Comparison of ENCODE assay signal across 11 cellular contexts in genomic region chr3:25604107-25604805, GRCh38.
A peak's percentile ranks its signal among the peaks of the same experiment; 100 is the strongest.
DNase-seq lines count a peak whose midpoint lies in the region; ATAC-seq and TF ChIP-seq lines count a peak whose summit lies in the region.
"Had no signal": no experiment of that assay in that cellular context is flagged by ENCODE, and none has a peak within 500 bp of the region (broad histone marks: within the 10 kb centered on the region; RNA-seq: fewer than 3 reads in every experiment).

No MANE protein-coding gene starts in this region.

- H3K4me1 Mint-ChIP-seq in dendritic cell treated with granulocyte-macrophage colony-stimulating factor and Interleukin-4, amounts not matched to agents 40 ng/mL and 50 ng/mL, for 4 days (ENCODE audit: low read depth), result peaks cover 20% of the 10 kb centered on the region
- H3K4me1 Mint-ChIP-seq in nephron, result peaks cover 10% of the 10 kb centered on the region

- 57 to 63% methylated on average over 5 of the region's 5 CpGs for WGBS in tibial nerve, 2 donors

- no peak for TF ChIP-seq EP300 in tibial nerve (IDR thresholded peaks at IDR 0.05)

- peaks cover 0 to 19% (median 0%) of the 10 kb centered on the region in 4 donors for H3K4me1 ChIP-seq in tibial nerve

- H3K4me3 ChIP-seq in tibial nerve, result no peak overlapping the region

- H3K36me3 ChIP-seq in tibial nerve, result peaks cover 0 to 66% (median 8%) of the 10 kb centered on the region in 3 donors

- peaks cover 74% of the 10 kb centered on the region for H3K36me3 Mint-ChIP-seq in dendritic cell treated with granulocyte-macrophage colony-stimulating factor and Interleukin-4, amounts not matched to agents 40 ng/mL and 50 ng/mL, for 4 days (ENCODE audit: low read depth)
- H3K36me3 Mint-ChIP-seq in nephron (ENCODE audit: low read depth), result peaks cover 86% of the 10 kb centered on the region

- no peaks in the 10 kb centered on the region for H3K27me3 Mint-ChIP-seq in dendritic cell treated with granulocyte-macrophage colony-stimulating factor and Interleukin-4, amounts not matched to agents 40 ng/mL and 50 ng/mL, for 4 days
- H3K27me3 Mint-ChIP-seq in nephron (ENCODE audit: low read depth), result no peaks in the 10 kb centered on the region

- H3K27ac Mint-ChIP-seq in dendritic cell treated with granulocyte-macrophage colony-stimulating factor and Interleukin-4, amounts not matched to agents 40 ng/mL and 50 ng/mL, for 4 days, result peak overlapping the region; percentile 55
- H3K27ac Mint-ChIP-seq in nephron, result peak overlapping the region in 2 of 3 experiments; percentile 30 to 57

- no peak for ATAC-seq in GM21381 (IDR thresholded peaks at IDR 0.05; ENCODE audit: unreplicated experiment)

- intact Hi-C loops in dendritic cell treated with granulocyte-macrophage colony-stimulating factor and Interleukin-4, amounts not matched to agents 40 ng/mL and 50 ng/mL, for 4 days (cut with micrococcal nuclease), result loop anchor here (5.0 kb wide), 1 partner anchor 33 kb away; no protein-coding TSS in a partner anchor

- no peak for TF ChIP-seq POLR2A in tibial nerve (IDR thresholded peaks at IDR 0.05)

- H3K27me3 ChIP-seq in tibial nerve, result no peaks in the 10 kb centered on the region

- H3K27ac ChIP-seq in tibial nerve, result peak overlapping the region in 1 of 4 donors; percentile 31

- H3K9me3 ChIP-seq in tibial nerve, result no peaks in the 10 kb centered on the region

- H3K4me3 Mint-ChIP-seq in dendritic cell treated with granulocyte-macrophage colony-stimulating factor and Interleukin-4, amounts not matched to agents 40 ng/mL and 50 ng/mL, for 4 days, result no peak overlapping the region
- no peak overlapping the region for H3K4me3 Mint-ChIP-seq in nephron

- TF ChIP-seq CTCF in nephron (IDR thresholded peaks at IDR 0.05; ENCODE audit: unreplicated experiment in 3 of 3) (no peak), tibial nerve (IDR thresholded peaks at IDR 0.05) (no peak)

- peak; percentile 92 for DNase-seq in EH (ENCODE audit: low read depth)
- peak; percentile 86 for DNase-seq in M059J (ENCODE audit: low read depth)
- no peak for DNase-seq in stimulated activated naive CD4-positive, alpha-beta T cell (lab: John Stamatoyannopoulos, UW)
- DNase-seq in medulla oblongata (ENCODE audit: extremely low spot score), result no peak
- no peak for DNase-seq in tibial nerve (ENCODE audit: low spot score in 2 of 2)
- DNase-seq: activated gamma-delta T cell treated with Interleukin-2 at 50 U/mL for 16 hours, NCI-H187 treated with DMSO at 0.1 percent for 48 hours, retina had no signal

- no peaks in the 10 kb centered on the region for H3K9me3 Mint-ChIP-seq in dendritic cell treated with granulocyte-macrophage colony-stimulating factor and Interleukin-4, amounts not matched to agents 40 ng/mL and 50 ng/mL, for 4 days
- H3K9me3 Mint-ChIP-seq in nephron, result no peaks in the 10 kb centered on the region

Comparison
In these comparisons a context has a peak if more than half of its experiments do, and no peak if none do; other contexts are left out.
1. DNase-seq: peak in EH (single experiment) and M059J (single experiment); none in stimulated activated naive CD4-positive, alpha-beta T cell (0 of 6), medulla oblongata (single experiment) and tibial nerve (0 of 2).